ENCODE assay signal across 1 cellular context in the genomic region with DNA sequence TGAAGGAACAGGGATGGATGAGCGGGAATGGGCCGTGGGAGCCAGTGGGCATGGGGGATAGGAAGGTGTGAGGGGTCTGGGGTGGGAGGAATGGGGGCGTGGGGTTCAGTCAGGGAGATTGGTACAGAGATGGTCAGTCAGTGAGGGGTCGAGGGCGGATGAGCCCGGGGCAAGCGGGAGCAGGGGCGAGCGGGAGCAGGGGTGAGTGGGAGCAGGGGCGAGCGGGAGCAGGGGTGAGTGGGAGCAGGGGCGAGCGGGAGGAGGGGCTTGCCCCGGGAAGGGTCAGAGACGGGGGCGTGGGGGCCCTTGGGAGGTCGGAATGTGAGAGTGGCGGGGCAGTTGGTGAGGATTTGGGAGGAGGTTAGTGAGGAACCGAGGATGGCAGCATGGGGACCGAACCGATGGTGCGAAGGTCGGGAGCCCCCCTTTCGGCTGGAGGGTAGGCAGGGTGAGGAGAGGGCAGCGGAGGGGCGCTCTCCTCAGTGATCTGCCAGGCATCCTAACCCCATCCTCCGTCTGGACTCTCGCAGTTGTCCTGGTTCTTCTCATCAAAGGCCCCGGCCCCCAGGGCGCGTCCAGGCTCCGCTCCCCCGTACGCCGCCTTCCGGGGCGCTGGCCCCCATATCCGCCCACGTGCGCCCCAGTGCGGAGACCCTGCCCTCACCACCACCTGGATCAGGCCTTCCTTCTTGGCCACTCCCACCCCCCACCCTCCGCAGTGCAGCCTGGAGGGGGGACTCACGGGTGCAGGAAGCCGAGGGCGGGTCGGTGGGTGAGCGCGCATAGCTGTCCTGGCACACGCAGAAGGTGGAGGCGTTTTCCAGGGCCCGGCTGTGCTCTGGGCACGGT.
A peak's percentile ranks its signal among the peaks of the same experiment; 100 is the strongest.
TF ChIP-seq lines count a peak whose summit lies in the region.

No MANE protein-coding gene starts in this region.

TF ChIP-seq in endothelial cell of umbilical vein, 7 proteins besides CTCF, POLR2A, EP300 and RAD21:
- TF ChIP-seq EZH2 (IDR thresholded peaks at IDR 0.05; ENCODE audit: borderline replicate concordance, low read depth, low read length, severe bottlenecking) (peak; percentile 70), MYC (IDR thresholded peaks at IDR 0.05; ENCODE audit: low read depth, low read length) (no peak), FOS (IDR thresholded peaks at IDR 0.05; ENCODE audit: borderline replicate concordance, insufficient read depth, low read length) (no peak), GATA2 (IDR thresholded peaks at IDR 0.05; ENCODE audit: insufficient read depth, insufficient read length, low read depth, low read length) (no peak), POLR2AphosphoS5 (IDR thresholded peaks at IDR 0.05; ENCODE audit: insufficient read depth, low read depth, low read length) (no peak)
